22 cellular contexts compared by ENCODE assay signal in genomic region chr14:104404922-104405321, GRCh38.
"Had no signal": no experiment of that assay in that cellular context is flagged by ENCODE, and none has a peak within 500 bp of the region (broad histone marks: within the 10 kb centered on the region; RNA-seq: fewer than 3 reads in every experiment).

No MANE protein-coding gene starts in this region.

- H3K27me3 ChIP-seq: hepatocyte, upper lobe of left lung had no signal

- ATAC-seq: activated CD8-positive, alpha-beta T cell treated with anti-CD3 and anti-CD28 coated beads, Interleukin-2, amount 10 ng/mL, durations not matched to agents 7 days and 5 days; left ventricle myocardium superior; T-helper 17 cell had no signal

- H3K27ac ChIP-seq: hepatocyte, SK-N-MC, spleen, thoracic aorta had no signal

- H3K4me1 Mint-ChIP-seq: nephron progenitor cell had no signal

- H3K4me1 ChIP-seq: spleen, upper lobe of left lung had no signal

- H3K36me3 ChIP-seq: spleen, thoracic aorta, upper lobe of left lung had no signal

- H3K27me3 Mint-ChIP-seq: activated naive CD4-positive, alpha-beta T cell treated with anti-CD3 and anti-CD28 coated beads, Interleukin-2, amount 50 U/mL, for 24 hours had no signal

- H3K9me3 ChIP-seq: thoracic aorta had no signal

- DNase-seq: activated CD4-positive, alpha-beta T cell treated with anti-CD3 and anti-CD28 coated beads for 4 hours; activated CD4-positive, CD25-positive, alpha-beta regulatory T cell; activated CD8-positive, alpha-beta T cell treated with anti-CD3 and anti-CD28 coated beads, Interleukin-2, amount 10 ng/mL, durations not matched to agents 7 days and 5 days; activated effector memory CD4-positive, alpha-beta T cell treated with anti-CD3 and anti-CD28 coated beads, Interleukin-2, amount 50 U/mL, for 16 hours; caudate nucleus; dermis blood vessel endothelial cell; effector memory CD4-positive, alpha-beta T cell; foreskin melanocyte; left ventricle myocardium superior; nephron progenitor cell; nucleus accumbens; spleen; stimulated activated CD4-positive, alpha-beta T cell treated with anti-CD3 and anti-CD28 coated beads, Interleukin-4, amount 100 ng/mL, for 1 hour; stimulated activated naive CD4-positive, alpha-beta T cell; SW 1271; T-helper 17 cell; upper lobe of left lung had no signal

- H3K4me3 Mint-ChIP-seq: activated CD8-positive, alpha-beta T cell treated with anti-CD3 and anti-CD28 coated beads, Interleukin-2, amount 10 ng/mL, durations not matched to agents 7 days and 5 days; activated naive CD4-positive, alpha-beta T cell treated with anti-CD3 and anti-CD28 coated beads, Interleukin-2, amount 50 U/mL, for 24 hours; brain; nephron progenitor cell; T-helper 17 cell had no signal

- H3K4me3 ChIP-seq: hepatocyte, SK-N-MC, spleen, thoracic aorta, upper lobe of left lung had no signal

- H3K27ac Mint-ChIP-seq: activated CD8-positive, alpha-beta T cell treated with anti-CD3 and anti-CD28 coated beads, Interleukin-2, amount 10 ng/mL, durations not matched to agents 7 days and 5 days; activated naive CD4-positive, alpha-beta T cell treated with anti-CD3 and anti-CD28 coated beads, Interleukin-2, amount 50 U/mL, for 24 hours; brain; nephron progenitor cell; T-helper 17 cell had no signal
